1 cellular context compared by ENCODE assay signal in the genomic region with DNA sequence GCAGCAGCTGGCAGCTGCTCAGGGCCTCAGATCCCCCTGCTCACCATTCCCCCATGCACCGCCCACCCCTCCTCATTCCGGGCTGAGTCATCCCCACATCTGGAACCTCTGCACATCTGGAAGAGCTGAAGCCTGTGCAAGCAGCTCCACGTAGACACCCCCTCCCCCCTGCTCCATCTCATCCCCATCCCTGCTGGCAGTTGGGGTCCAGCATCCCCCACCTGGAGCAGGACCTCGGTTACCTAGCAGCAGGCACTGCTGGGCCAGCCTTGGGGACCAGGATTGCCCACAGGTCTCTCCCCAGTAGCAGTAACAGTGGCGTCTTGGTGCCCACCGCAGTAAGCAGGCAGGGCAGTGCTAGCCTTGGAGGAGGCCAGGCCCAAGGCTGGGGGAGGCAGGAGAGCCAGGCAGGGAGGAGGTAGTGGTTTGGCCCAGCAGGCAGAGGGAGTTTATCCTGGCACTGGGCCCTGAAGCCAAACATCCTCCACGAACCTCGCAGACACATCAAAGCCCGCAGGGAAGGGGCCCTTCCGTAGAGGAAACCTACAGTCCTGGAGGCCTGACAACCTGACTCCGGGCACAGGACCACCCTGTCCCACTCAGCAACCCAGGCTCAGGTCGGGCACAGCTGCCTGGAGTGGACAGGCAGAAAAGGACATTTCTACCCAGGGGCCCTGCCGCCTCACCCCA.
TF ChIP-seq lines count a peak whose summit lies in the region.

No MANE protein-coding gene starts in this region.

TF ChIP-seq in GM23338, 12 proteins besides CTCF, POLR2A, EP300 and RAD21 (continued from another document):
- TF ChIP-seq, protein P1, sequence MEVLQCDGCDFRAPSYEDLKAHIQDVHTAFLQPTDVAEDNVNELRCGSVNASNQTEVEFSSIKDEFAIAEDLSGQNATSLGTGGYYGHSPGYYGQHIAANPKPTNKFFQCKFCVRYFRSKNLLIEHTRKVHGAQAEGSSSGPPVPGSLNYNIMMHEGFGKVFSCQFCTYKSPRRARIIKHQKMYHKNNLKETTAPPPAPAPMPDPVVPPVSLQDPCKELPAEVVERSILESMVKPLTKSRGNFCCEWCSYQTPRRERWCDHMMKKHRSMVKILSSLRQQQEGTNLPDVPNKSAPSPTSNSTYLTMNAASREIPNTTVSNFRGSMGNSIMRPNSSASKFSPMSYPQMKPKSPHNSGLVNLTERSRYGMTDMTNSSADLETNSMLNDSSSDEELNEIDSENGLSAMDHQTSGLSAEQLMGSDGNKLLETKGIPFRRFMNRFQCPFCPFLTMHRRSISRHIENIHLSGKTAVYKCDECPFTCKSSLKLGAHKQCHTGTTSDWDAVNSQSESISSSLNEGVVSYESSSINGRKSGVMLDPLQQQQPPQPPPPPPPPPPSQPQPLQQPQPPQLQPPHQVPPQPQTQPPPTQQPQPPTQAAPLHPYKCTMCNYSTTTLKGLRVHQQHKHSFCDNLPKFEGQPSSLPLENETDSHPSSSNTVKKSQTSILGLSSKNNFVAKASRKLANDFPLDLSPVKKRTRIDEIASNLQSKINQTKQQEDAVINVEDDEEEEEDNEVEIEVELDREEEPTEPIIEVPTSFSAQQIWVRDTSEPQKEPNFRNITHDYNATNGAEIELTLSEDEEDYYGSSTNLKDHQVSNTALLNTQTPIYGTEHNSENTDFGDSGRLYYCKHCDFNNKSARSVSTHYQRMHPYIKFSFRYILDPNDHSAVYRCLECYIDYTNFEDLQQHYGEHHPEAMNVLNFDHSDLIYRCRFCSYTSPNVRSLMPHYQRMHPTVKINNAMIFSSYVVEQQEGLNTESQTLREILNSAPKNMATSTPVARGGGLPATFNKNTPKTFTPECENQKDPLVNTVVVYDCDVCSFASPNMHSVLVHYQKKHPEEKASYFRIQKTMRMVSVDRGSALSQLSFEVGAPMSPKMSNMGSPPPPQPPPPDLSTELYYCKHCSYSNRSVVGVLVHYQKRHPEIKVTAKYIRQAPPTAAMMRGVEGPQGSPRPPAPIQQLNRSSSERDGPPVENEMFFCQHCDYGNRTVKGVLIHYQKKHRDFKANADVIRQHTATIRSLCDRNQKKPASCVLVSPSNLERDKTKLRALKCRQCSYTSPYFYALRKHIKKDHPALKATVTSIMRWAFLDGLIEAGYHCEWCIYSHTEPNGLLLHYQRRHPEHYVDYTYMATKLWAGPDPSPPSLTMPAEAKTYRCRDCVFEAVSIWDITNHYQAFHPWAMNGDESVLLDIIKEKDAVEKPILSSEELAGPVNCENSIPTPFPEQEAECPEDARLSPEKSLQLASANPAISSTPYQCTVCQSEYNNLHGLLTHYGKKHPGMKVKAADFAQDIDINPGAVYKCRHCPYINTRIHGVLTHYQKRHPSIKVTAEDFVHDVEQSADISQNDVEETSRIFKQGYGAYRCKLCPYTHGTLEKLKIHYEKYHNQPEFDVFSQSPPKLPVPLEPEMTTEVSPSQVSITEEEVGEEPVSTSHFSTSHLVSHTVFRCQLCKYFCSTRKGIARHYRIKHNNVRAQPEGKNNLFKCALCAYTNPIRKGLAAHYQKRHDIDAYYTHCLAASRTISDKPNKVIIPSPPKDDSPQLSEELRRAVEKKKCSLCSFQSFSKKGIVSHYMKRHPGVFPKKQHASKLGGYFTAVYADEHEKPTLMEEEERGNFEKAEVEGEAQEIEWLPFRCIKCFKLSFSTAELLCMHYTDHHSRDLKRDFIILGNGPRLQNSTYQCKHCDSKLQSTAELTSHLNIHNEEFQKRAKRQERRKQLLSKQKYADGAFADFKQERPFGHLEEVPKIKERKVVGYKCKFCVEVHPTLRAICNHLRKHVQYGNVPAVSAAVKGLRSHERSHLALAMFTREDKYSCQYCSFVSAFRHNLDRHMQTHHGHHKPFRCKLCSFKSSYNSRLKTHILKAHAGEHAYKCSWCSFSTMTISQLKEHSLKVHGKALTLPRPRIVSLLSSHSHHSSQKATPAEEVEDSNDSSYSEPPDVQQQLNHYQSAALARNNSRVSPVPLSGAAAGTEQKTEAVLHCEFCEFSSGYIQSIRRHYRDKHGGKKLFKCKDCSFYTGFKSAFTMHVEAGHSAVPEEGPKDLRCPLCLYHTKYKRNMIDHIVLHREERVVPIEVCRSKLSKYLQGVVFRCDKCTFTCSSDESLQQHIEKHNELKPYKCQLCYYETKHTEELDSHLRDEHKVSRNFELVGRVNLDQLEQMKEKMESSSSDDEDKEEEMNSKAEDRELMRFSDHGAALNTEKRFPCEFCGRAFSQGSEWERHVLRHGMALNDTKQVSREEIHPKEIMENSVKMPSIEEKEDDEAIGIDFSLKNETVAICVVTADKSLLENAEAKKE (CRISPR knock-in tag; IDR thresholded peaks at IDR 0.05): no peak
- TF ChIP-seq, protein P2, sequence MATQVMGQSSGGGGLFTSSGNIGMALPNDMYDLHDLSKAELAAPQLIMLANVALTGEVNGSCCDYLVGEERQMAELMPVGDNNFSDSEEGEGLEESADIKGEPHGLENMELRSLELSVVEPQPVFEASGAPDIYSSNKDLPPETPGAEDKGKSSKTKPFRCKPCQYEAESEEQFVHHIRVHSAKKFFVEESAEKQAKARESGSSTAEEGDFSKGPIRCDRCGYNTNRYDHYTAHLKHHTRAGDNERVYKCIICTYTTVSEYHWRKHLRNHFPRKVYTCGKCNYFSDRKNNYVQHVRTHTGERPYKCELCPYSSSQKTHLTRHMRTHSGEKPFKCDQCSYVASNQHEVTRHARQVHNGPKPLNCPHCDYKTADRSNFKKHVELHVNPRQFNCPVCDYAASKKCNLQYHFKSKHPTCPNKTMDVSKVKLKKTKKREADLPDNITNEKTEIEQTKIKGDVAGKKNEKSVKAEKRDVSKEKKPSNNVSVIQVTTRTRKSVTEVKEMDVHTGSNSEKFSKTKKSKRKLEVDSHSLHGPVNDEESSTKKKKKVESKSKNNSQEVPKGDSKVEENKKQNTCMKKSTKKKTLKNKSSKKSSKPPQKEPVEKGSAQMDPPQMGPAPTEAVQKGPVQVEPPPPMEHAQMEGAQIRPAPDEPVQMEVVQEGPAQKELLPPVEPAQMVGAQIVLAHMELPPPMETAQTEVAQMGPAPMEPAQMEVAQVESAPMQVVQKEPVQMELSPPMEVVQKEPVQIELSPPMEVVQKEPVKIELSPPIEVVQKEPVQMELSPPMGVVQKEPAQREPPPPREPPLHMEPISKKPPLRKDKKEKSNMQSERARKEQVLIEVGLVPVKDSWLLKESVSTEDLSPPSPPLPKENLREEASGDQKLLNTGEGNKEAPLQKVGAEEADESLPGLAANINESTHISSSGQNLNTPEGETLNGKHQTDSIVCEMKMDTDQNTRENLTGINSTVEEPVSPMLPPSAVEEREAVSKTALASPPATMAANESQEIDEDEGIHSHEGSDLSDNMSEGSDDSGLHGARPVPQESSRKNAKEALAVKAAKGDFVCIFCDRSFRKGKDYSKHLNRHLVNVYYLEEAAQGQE (IDR thresholded peaks at IDR 0.05; ENCODE audit: unreplicated experiment): no peak
